Comparison of ENCODE assay signal across 1 cellular context in genomic region chr2:96816836-96817702, GRCh38.
TF ChIP-seq lines count a peak whose summit lies in the region.

No MANE protein-coding gene starts in this region.

TF ChIP-seq in HepG2, 621 proteins besides CTCF, POLR2A, EP300 and RAD21 (continued from another document and continues in another):
- TF ChIP-seq ZNF275 (CRISPR knock-in tag; IDR thresholded peaks at IDR 0.05; ENCODE audit: borderline replicate concordance), result no peak
- 0 out of 2 replicates have a peak, but pooled peaks have one; percentile 35 for TF ChIP-seq ZNF124 (CRISPR knock-in tag; IDR thresholded peaks at IDR 0.05)
- peak; percentile 66 for TF ChIP-seq UBTF (CRISPR knock-in tag; IDR thresholded peaks at IDR 0.05)
- TF ChIP-seq SP5 (CRISPR knock-in tag; IDR thresholded peaks at IDR 0.05; ENCODE audit: borderline replicate concordance, low read depth), result 0 out of 2 replicates have a peak, but pooled peaks have one; percentile 21
- TF ChIP-seq RELA (CRISPR knock-in tag; IDR thresholded peaks at IDR 0.05), result peak; percentile 61; the same call in 1 of the 2 replicates
- TF ChIP-seq ZNF746 (CRISPR knock-in tag; IDR thresholded peaks at IDR 0.05), result 0 out of 2 replicates have a peak, but pooled peaks have one; percentile 58
- TF ChIP-seq ISX (CRISPR knock-in tag; conservative IDR thresholded peaks at IDR 0.05), result no peak
- TF ChIP-seq ZNF276 (CRISPR knock-in tag; IDR thresholded peaks at IDR 0.05; ENCODE audit: low read depth), result peak; percentile 62; the same call in 1 of the 2 replicates
- 0 out of 2 replicates have a peak, but pooled peaks have one; percentile 1 for TF ChIP-seq ZNF616 (CRISPR knock-in tag; IDR thresholded peaks at IDR 0.05; ENCODE audit: low read depth)
- peak; percentile 80 for TF ChIP-seq AGO2 (optimal IDR thresholded peaks at IDR 0.05; ENCODE audit: low read depth, low read length)
- 0 out of 2 replicates have a peak, but pooled peaks have one; percentile 71 for TF ChIP-seq MEIS1 (CRISPR knock-in tag; IDR thresholded peaks at IDR 0.05; ENCODE audit: borderline replicate concordance)
- no peak for TF ChIP-seq ATF7 (IDR thresholded peaks at IDR 0.05)
- TF ChIP-seq ATF7 (CRISPR knock-in tag; IDR thresholded peaks at IDR 0.05), result 0 out of 2 replicates have a peak, but pooled peaks have one; percentile 26
- TF ChIP-seq ZNF687 (CRISPR knock-in tag; IDR thresholded peaks at IDR 0.05), result peak; percentile 79
- TF ChIP-seq MXD3 (CRISPR knock-in tag; IDR thresholded peaks at IDR 0.05), result peak; percentile 76
- TF ChIP-seq KDM3A (CRISPR knock-in tag; IDR thresholded peaks at IDR 0.05; ENCODE audit: low read depth), result 0 out of 2 replicates have a peak, but pooled peaks have one; percentile 51
- 0 out of 2 replicates have a peak, but pooled peaks have one; percentile 10 for TF ChIP-seq HOXD1 (CRISPR knock-in tag; IDR thresholded peaks at IDR 0.05)
- TF ChIP-seq MYPOP (CRISPR knock-in tag; IDR thresholded peaks at IDR 0.05), result peak; percentile 93
- peak; percentile 56; the same call in 1 of the 2 replicates for TF ChIP-seq ZNF768 (CRISPR knock-in tag; IDR thresholded peaks at IDR 0.05)
- 0 out of 2 replicates have a peak, but pooled peaks have one; percentile 61 for TF ChIP-seq CSRNP2 (CRISPR knock-in tag; conservative IDR thresholded peaks at IDR 0.05; ENCODE audit: low read depth)
- no peak for TF ChIP-seq ZNF646 (CRISPR knock-in tag; IDR thresholded peaks at IDR 0.05)
- 0 out of 2 replicates have a peak, but pooled peaks have one; percentile 79 for TF ChIP-seq ZNF451 (CRISPR knock-in tag; IDR thresholded peaks at IDR 0.05)
- peak; percentile 33; the same call in 1 of the 2 replicates for TF ChIP-seq ZBTB2 (CRISPR knock-in tag; IDR thresholded peaks at IDR 0.05; ENCODE audit: low read depth)
- TF ChIP-seq ZNF225 (CRISPR knock-in tag; IDR thresholded peaks at IDR 0.05), result 0 out of 2 replicates have a peak, but pooled peaks have one; percentile 54
- 0 out of 2 replicates have a peak, but pooled peaks have one; percentile 50 for TF ChIP-seq TAF1 (CRISPR knock-in tag; IDR thresholded peaks at IDR 0.05)
- TF ChIP-seq KMT2A (CRISPR knock-in tag; IDR thresholded peaks at IDR 0.05), result peak; percentile 77
